In genomic region chr5:53991942-53992341, GRCh38 we compare ENCODE assay signal across 9 cellular contexts.
DNase-seq lines count a peak whose midpoint lies in the region; ATAC-seq, FAIRE-seq and TF ChIP-seq lines count a peak whose summit lies in the region.
"Had no signal": no experiment of that assay in that cellular context is flagged by ENCODE, and none has a peak within 500 bp of the region (broad histone marks: within the 10 kb centered on the region; RNA-seq: fewer than 3 reads in every experiment).

No MANE protein-coding gene starts in this region.

- CTCF ChIA-PET in HepG2 (lab: Yijun Ruan, JAX; ENCODE audit: low intra/inter-chr PET ratio, low total read pairs), result no interaction called here

- H3K4me1 ChIP-seq in HepG2 (ENCODE audit: insufficient read depth, low read length) (no peaks in the 10 kb centered on the region), esophagus squamous epithelium (no peaks in the 10 kb centered on the region)

- no peaks in the 10 kb centered on the region for H3K27me3 Mint-ChIP-seq in immature natural killer cell (ENCODE audit: low read depth in 3 of 3)

- WGBS in HepG2 (ENCODE audit: low lambda C conversion rate), result 91% methylated on average over 4 of the region's 4 CpGs
- 97% methylated on average over 4 of the region's 4 CpGs for WGBS in esophagus squamous epithelium, 2 donors

- H3K9me3 ChIP-seq in HepG2 (ENCODE audit: low read length) (no peaks in the 10 kb centered on the region), esophagus squamous epithelium (no peaks in the 10 kb centered on the region)

- peak; percentile 6 for DNase-seq in GDM1 (lab: John Stamatoyannopoulos, UW)
- DNase-seq in KBM-7, result peak; percentile 57
- DNase-seq in HepG2 (ENCODE audit: low spot score), result no peak
- DNase-seq in esophagus squamous epithelium (lab: John Stamatoyannopoulos, UW), result no peak
- no peak for DNase-seq in immature natural killer cell
- no peak for DNase-seq in T-helper 9 cell
- no peak for DNase-seq in DMS153 treated with DMSO at 0.1 percent for 48 hours (lab: John Stamatoyannopoulos, UW; ENCODE audit: unreplicated experiment)
- DNase-seq: NCI-H2029 had no signal

- intact Hi-C loops in HepG2 (cut with micrococcal nuclease; ENCODE audit: unreplicated experiment) (no loop called here), esophagus squamous epithelium (cut with DNase I) (no loop called here)

- no peak overlapping the region for H2AFZ ChIP-seq in HepG2 (ENCODE audit: low read length)

- H3K36me3 Mint-ChIP-seq in immature natural killer cell, result peaks cover 0 to 3% (median 0%) of the 10 kb centered on the region in 3 donors

- no peak for FAIRE-seq in HepG2 (lab: Jason Lieb, UNC)

- H3K4me1 Mint-ChIP-seq in immature natural killer cell, result peaks cover 0 to 8% of the 10 kb centered on the region in 2 donors

- peak; percentile 17; the same call in 1 of the 2 replicates for TF ChIP-seq CTCF in WI38 (IDR thresholded peaks at IDR 0.05; ENCODE audit: low read depth, low read length)
- peak; percentile 53 for TF ChIP-seq CTCF in HepG2 (CRISPR knock-in tag; IDR thresholded peaks at IDR 0.05)
- TF ChIP-seq CTCF in esophagus squamous epithelium (IDR thresholded peaks at IDR 0.05), result peak in 2 of 6 experiments; percentile 9 to 34

- no peaks in the 10 kb centered on the region for H3K27me3 ChIP-seq in HepG2 (ENCODE audit: control insufficient read depth in 1 of 2, insufficient read depth in 2 of 2, low read length in 2 of 2)
- H3K27me3 ChIP-seq in esophagus squamous epithelium, result no peaks in the 10 kb centered on the region

- H3K79me2 ChIP-seq in HepG2 (ENCODE audit: insufficient read depth, low read length), result no peaks in the 10 kb centered on the region

- TF ChIP-seq POLR2A in HepG2 (IDR thresholded peaks at IDR 0.05; ENCODE audit: insufficient read depth in 1 of 2, low read depth in 2 of 2, low read length in 2 of 2), result no peak
- no peak for TF ChIP-seq POLR2A in esophagus squamous epithelium (IDR thresholded peaks at IDR 0.05)

- H3K36me3 ChIP-seq in HepG2 (replicated peaks in 1 of 2; ENCODE audit: control insufficient read depth in 1 of 2, insufficient read depth in 2 of 2, low read length in 2 of 2) (no peaks in the 10 kb centered on the region), esophagus squamous epithelium (no peaks in the 10 kb centered on the region)

- TF ChIP-seq RAD21 in HepG2 (CRISPR knock-in tag; IDR thresholded peaks at IDR 0.05), result no peak

- TF ChIP-seq EP300 in HepG2 (IDR thresholded peaks at IDR 0.05; ENCODE audit: low read depth in 2 of 2, low read length in 2 of 2) (no peak), HepG2 (CRISPR knock-in tag; IDR thresholded peaks at IDR 0.05; ENCODE audit: borderline replicate concordance) (no peak)

- no peaks in the 10 kb centered on the region for H3K9me3 Mint-ChIP-seq in immature natural killer cell

- H3K27ac ChIP-seq in HepG2 (ENCODE audit: extremely low read length, insufficient read depth, low read length) (no peak overlapping the region), esophagus squamous epithelium (no peak overlapping the region)

- H3K4me3 Mint-ChIP-seq in immature natural killer cell, result no peak overlapping the region

- H3K9ac ChIP-seq in HepG2 (ENCODE audit: insufficient read depth, low read depth, low read length), result no peak overlapping the region

- no peak overlapping the region for H3K27ac Mint-ChIP-seq in immature natural killer cell

- BruUV-seq in HepG2 (replicated peaks; lab: Mats Ljungman, UMichigan), result no TSS peak

- no peak for ATAC-seq in HepG2

- POLR2A ChIA-PET in HepG2 (lab: Yijun Ruan, JAX), result no interaction called here

- H3K4me3 ChIP-seq in WI38 (ENCODE audit: low read depth, low read length), result no peak overlapping the region
- no peak overlapping the region for H3K4me3 ChIP-seq in HepG2 (replicated peaks in 1 of 3; ENCODE audit: insufficient read depth in 1 of 3, low read depth in 2 of 3, low read length in 3 of 3)
- H3K4me3 ChIP-seq in esophagus squamous epithelium, result no peak overlapping the region

- no peak overlapping the region for H3K4me2 ChIP-seq in HepG2 (ENCODE audit: low read depth, low read length)

- no peaks in the 10 kb centered on the region for H4K20me1 ChIP-seq in HepG2 (ENCODE audit: insufficient read depth, low read length)

- in situ Hi-C loops in KBM-7 (cut with MboI; ENCODE audit: low pct_unique_long_range_greater_than_20kb, low sequenced_read_pairs) (no loop called here), HepG2 (cut with HindIII; ENCODE audit: extremely low pct_ligation_motif_present, low pct_unique_long_range_greater_than_20kb) (no loop called here)

TF ChIP-seq in HepG2, 621 proteins besides CTCF, POLR2A, EP300 and RAD21:
- TF ChIP-seq ZNF740 (CRISPR knock-in tag; IDR thresholded peaks at IDR 0.05) (no peak), STAG1 (CRISPR knock-in tag; IDR thresholded peaks at IDR 0.05) (peak; percentile 42), ZNF891 (CRISPR knock-in tag; IDR thresholded peaks at IDR 0.05) (no peak), SMC3 (IDR thresholded peaks at IDR 0.05; ENCODE audit: low read length) (peak; percentile 18; the same call in 1 of the 2 replicates), ARID2 (CRISPR knock-in tag; IDR thresholded peaks at IDR 0.05; ENCODE audit: borderline replicate concordance) (no peak), ZSCAN12 (CRISPR knock-in tag; IDR thresholded peaks at IDR 0.05) (no peak), IRF2 (CRISPR knock-in tag; IDR thresholded peaks at IDR 0.05) (no peak), KDM6A (CRISPR knock-in tag; IDR thresholded peaks at IDR 0.05; ENCODE audit: low read depth) (no peak), ZNF678 (CRISPR knock-in tag; IDR thresholded peaks at IDR 0.05) (no peak)

Comparison
In these comparisons a context has a peak if more than half of its experiments do, and no peak if none do; other contexts are left out.
1. DNase-seq: peak in GDM1 (single experiment) and KBM-7 (single experiment); none in HepG2 (single experiment), esophagus squamous epithelium (single experiment), immature natural killer cell (0 of 3), T-helper 9 cell (single experiment) and DMS153 treated with DMSO at 0.1 percent for 48 hours (single experiment).